In the genomic region with DNA sequence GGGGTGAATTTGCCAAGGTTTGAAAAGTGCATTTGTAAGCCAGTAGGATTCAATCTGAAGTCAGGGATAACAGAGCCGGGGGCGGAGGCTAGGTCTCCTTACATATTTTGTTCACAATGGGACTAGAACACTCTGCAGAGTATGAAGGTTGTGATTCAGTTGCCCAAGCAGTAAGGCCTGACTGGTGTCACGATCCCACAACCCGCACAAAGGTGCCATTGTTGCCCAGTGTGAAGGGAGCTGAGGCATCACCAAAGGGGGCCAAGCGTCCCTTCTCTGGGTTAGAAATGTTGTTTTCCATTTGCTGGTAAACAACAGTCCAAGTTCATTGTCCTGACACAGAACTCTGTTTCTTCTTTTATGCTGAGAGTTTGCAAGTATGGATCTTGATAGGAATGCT, we compare ENCODE assay signal across 28 cellular contexts.
"Had no signal": no experiment of that assay in that cellular context is flagged by ENCODE, and none has a peak within 500 bp of the region (broad histone marks: within the 10 kb centered on the region; RNA-seq: fewer than 3 reads in every experiment).

No MANE protein-coding gene starts in this region.

- H3K9me3 Mint-ChIP-seq: activated T-cell treated with anti-CD3 and anti-CD28 coated beads, Interleukin-2, amount 50 U/mL, for 4 hours; activated T-helper 17 cell treated with anti-CD3 and anti-CD28 coated beads, Interleukin-2, amount 50 U/mL, for 72 hours; central memory CD8-positive, alpha-beta T cell had no signal

- H3K36me3 Mint-ChIP-seq: activated naive CD8-positive, alpha-beta T cell had no signal

- H3K4me3 Mint-ChIP-seq: activated B cell treated with CpG ODN at 0.5 μM for 24 hours; activated CD8-positive, alpha-beta T cell treated with anti-CD3 and anti-CD28 coated beads for 36 hours; activated naive CD8-positive, alpha-beta T cell; activated T-cell treated with anti-CD3 and anti-CD28 coated beads, Interleukin-2, amount 50 U/mL, for 4 hours; activated T-helper 17 cell treated with anti-CD3 and anti-CD28 coated beads, Interleukin-2, amount 50 U/mL, for 72 hours; central memory CD8-positive, alpha-beta T cell; dendritic cell treated with granulocyte-macrophage colony-stimulating factor and Interleukin-4, amounts not matched to agents 40 ng/mL and 50 ng/mL, for 4 days; endodermal cell; T-helper 17 cell; T-helper 2 cell treated with Interferon-gamma antibody and Interleukin-4, amounts not matched to agents 5 μg/mL and 100 μg/mL, for 36 hours had no signal

- DNase-seq: activated B cell treated with CpG ODN at 0.5 μM for 24 hours; activated CD4-positive, alpha-beta T cell treated with anti-CD3 and anti-CD28 coated beads for 48 hours; activated CD4-positive, alpha-beta T cell treated with anti-CD3 and anti-CD28 coated beads, Interleukin-2, amount 50 U/mL, for 1 hour; activated CD4-positive, alpha-beta T cell treated with anti-CD3 and anti-CD28 coated beads, Interleukin-2, amount 50 U/mL, for 48 hours; activated CD8-positive, alpha-beta memory T cell treated with anti-CD3 and anti-CD28 coated beads for 24 hours; activated CD8-positive, alpha-beta T cell treated with anti-CD3 and anti-CD28 coated beads for 36 hours; activated effector memory CD4-positive, alpha-beta T cell treated with Interleukin-2 at 50 U/mL for 16 hours; activated gamma-delta T cell treated with Interleukin-2 at 50 U/mL for 16 hours; activated naive CD4-positive, alpha-beta T cell treated with anti-CD3 and anti-CD28 coated beads, Interleukin-2, amount 50 U/mL, for 16 hours; activated naive CD4-positive, alpha-beta T cell treated with Interleukin-2 at 50 U/mL for 16 hours; activated T-cell treated with anti-CD3 and anti-CD28 coated beads, Interleukin-2, amount 50 U/mL, for 4 hours; amniotic stem cell; brain microvascular endothelial cell; effector memory CD4-positive, alpha-beta T cell; endodermal cell; foreskin fibroblast; gastrocnemius medialis; T-helper 1 cell; T-helper 17 cell; T1000; WERI-Rb-1 had no signal

- H3K27ac Mint-ChIP-seq: activated B cell treated with CpG ODN at 0.5 μM for 24 hours; activated CD8-positive, alpha-beta T cell treated with anti-CD3 and anti-CD28 coated beads for 36 hours; activated naive CD8-positive, alpha-beta T cell; activated T-helper 17 cell treated with anti-CD3 and anti-CD28 coated beads, Interleukin-2, amount 50 U/mL, for 72 hours; dendritic cell treated with granulocyte-macrophage colony-stimulating factor and Interleukin-4, amounts not matched to agents 40 ng/mL and 50 ng/mL, for 4 days; endodermal cell; T-helper 17 cell; T-helper 2 cell treated with Interferon-gamma antibody and Interleukin-4, amounts not matched to agents 5 μg/mL and 100 μg/mL, for 36 hours had no signal

- H3K27me3 Mint-ChIP-seq: activated CD8-positive, alpha-beta T cell treated with anti-CD3 and anti-CD28 coated beads for 36 hours; activated naive CD8-positive, alpha-beta T cell; activated T-helper 17 cell treated with anti-CD3 and anti-CD28 coated beads, Interleukin-2, amount 50 U/mL, for 72 hours; central memory CD8-positive, alpha-beta T cell; dendritic cell treated with granulocyte-macrophage colony-stimulating factor and Interleukin-4, amounts not matched to agents 40 ng/mL and 50 ng/mL, for 4 days; T-helper 17 cell had no signal

- H3K4me1 Mint-ChIP-seq: activated B cell treated with CpG ODN at 0.5 μM for 24 hours; activated T-helper 17 cell treated with anti-CD3 and anti-CD28 coated beads, Interleukin-2, amount 50 U/mL, for 72 hours; central memory CD8-positive, alpha-beta T cell had no signal

- ATAC-seq: activated CD4-positive, CD25-positive, alpha-beta regulatory T cell treated with anti-CD3 and anti-CD28 coated beads, Interleukin-2, amount 50 U/mL, for 24 hours; activated CD8-positive, alpha-beta T cell treated with anti-CD3 and anti-CD28 coated beads for 36 hours; activated T-cell treated with anti-CD3 and anti-CD28 coated beads, Interleukin-2, amount 50 U/mL, for 4 hours; activated T-helper 17 cell treated with anti-CD3 and anti-CD28 coated beads, Interleukin-2, amount 50 U/mL, for 72 hours; esophagus mucosa; gastrocnemius medialis; T-helper 17 cell had no signal
